In genomic region chr14:34374998-34375740, GRCh38 we compare ENCODE assay signal across 17 cellular contexts.
DNase-seq lines count a peak whose midpoint lies in the region; ATAC-seq and TF ChIP-seq lines count a peak whose summit lies in the region.
"Had no signal": no experiment of that assay in that cellular context is flagged by ENCODE, and none has a peak within 500 bp of the region (broad histone marks: within the 10 kb centered on the region; RNA-seq: fewer than 3 reads in every experiment).

No MANE protein-coding gene starts in this region.

- H3K36me3 Mint-ChIP-seq in MCF 10A (ENCODE audit: insufficient read depth, unreplicated experiment) (no peaks in the 10 kb centered on the region), type B pancreatic cell (no peaks in the 10 kb centered on the region)

- H3K27ac ChIP-seq in HUES48 (ENCODE audit: low read depth, low read length): peak overlapping the region; percentile 32
- H3K27ac ChIP-seq: ascending aorta had no signal

- peaks cover 31% of the 10 kb centered on the region for H3K4me1 Mint-ChIP-seq in MCF 10A (ENCODE audit: insufficient read depth, unreplicated experiment)
- H3K4me1 Mint-ChIP-seq in type B pancreatic cell (ENCODE audit: unreplicated experiment): peaks cover 18% of the 10 kb centered on the region
- H3K4me1 Mint-ChIP-seq: T-helper 17 cell had no signal

- DNase-seq in MCF 10A (ENCODE audit: unreplicated experiment) (peak; percentile 78), left kidney (ENCODE audit: low read depth, low spot score) (peak; percentile 34), type B pancreatic cell (ENCODE audit: extremely low spot score, unreplicated experiment) (no peak), DMS 273 treated with DMSO at 0.1 percent for 48 hours (lab: John Stamatoyannopoulos, UW) (no peak), NCI-H2081 treated with DMSO at 0.1 percent for 48 hours (lab: John Stamatoyannopoulos, UW) (no peak), NCI-H1417 (lab: John Stamatoyannopoulos, UW) (no peak)
- DNase-seq: activated CD4-positive, alpha-beta T cell treated with anti-CD3 and anti-CD28 coated beads for 1 hour; activated CD8-positive, alpha-beta memory T cell treated with anti-CD3 and anti-CD28 coated beads, Interleukin-2, amount 50 U/mL, for 4 hours; C1 segment of cervical spinal cord; GOT3; nephron progenitor cell; Right ventricle myocardium superior; T-helper 17 cell had no signal

- POLR2A ChIA-PET in MCF 10A (lab: Yijun Ruan, JAX): interaction anchor here (0.6 to 1.5 kb wide), 4 partner anchors 15 to 1837 kb away, joined by 3 to 6 read pairs (median 4); no protein-coding TSS in a partner anchor

- H3K27me3 Mint-ChIP-seq in MCF 10A (ENCODE audit: insufficient read depth, unreplicated experiment): no peaks in the 10 kb centered on the region
- H3K27me3 Mint-ChIP-seq in type B pancreatic cell: no peaks in the 10 kb centered on the region
- H3K27me3 Mint-ChIP-seq: dendritic cell treated with granulocyte-macrophage colony-stimulating factor and Interleukin-4, amounts not matched to agents 40 ng/mL and 50 ng/mL, for 4 days had no signal

- BruUV-seq in MCF 10A (replicated peaks; lab: Mats Ljungman, UMichigan): no TSS peak

- H3K27ac Mint-ChIP-seq in MCF 10A (ENCODE audit: low read depth, unreplicated experiment): peak overlapping the region; percentile 26
- H3K27ac Mint-ChIP-seq in type B pancreatic cell: no peak overlapping the region
- H3K27ac Mint-ChIP-seq: dendritic cell treated with granulocyte-macrophage colony-stimulating factor and Interleukin-4, amounts not matched to agents 40 ng/mL and 50 ng/mL, for 4 days; nephron progenitor cell; T-helper 17 cell had no signal

- CTCF ChIA-PET in MCF 10A (lab: Yijun Ruan, JAX): interaction anchor here (1.2 kb wide), 2 partner anchors 44 to 61 kb away, joined by 4 to 6 read pairs; no protein-coding TSS in a partner anchor

- H3K9me3 Mint-ChIP-seq in MCF 10A (ENCODE audit: unreplicated experiment) (no peaks in the 10 kb centered on the region), type B pancreatic cell (no peaks in the 10 kb centered on the region)
- H3K9me3 Mint-ChIP-seq: dendritic cell treated with granulocyte-macrophage colony-stimulating factor and Interleukin-4, amounts not matched to agents 40 ng/mL and 50 ng/mL, for 4 days; nephron progenitor cell had no signal

- no peaks in the 10 kb centered on the region for H3K9me3 ChIP-seq in HUES48 (ENCODE audit: control insufficient read depth, insufficient read depth, low read length)
- H3K9me3 ChIP-seq: ascending aorta had no signal

- H3K27me3 ChIP-seq in HUES48 (ENCODE audit: control insufficient read depth, insufficient read depth, low read length): no peaks in the 10 kb centered on the region
- H3K27me3 ChIP-seq: ascending aorta had no signal

- intact Hi-C loops in MCF 10A (cut with micrococcal nuclease): no loop called here

- no peak for TF ChIP-seq CTCF in MCF 10A (IDR thresholded peaks at IDR 0.05; ENCODE audit: unreplicated experiment)
- no peak for TF ChIP-seq CTCF in type B pancreatic cell (conservative IDR thresholded peaks at IDR 0.05)

- no peak overlapping the region for H3K4me3 ChIP-seq in HUES48 (ENCODE audit: low read depth, low read length)
- H3K4me3 ChIP-seq: ascending aorta had no signal

- H3K4me3 Mint-ChIP-seq in MCF 10A (ENCODE audit: unreplicated experiment): no peak overlapping the region
- peak overlapping the region; percentile 61 for H3K4me3 Mint-ChIP-seq in type B pancreatic cell
- H3K4me3 Mint-ChIP-seq: dendritic cell treated with granulocyte-macrophage colony-stimulating factor and Interleukin-4, amounts not matched to agents 40 ng/mL and 50 ng/mL, for 4 days; nephron progenitor cell; T-helper 17 cell had no signal

- H3K4me1 ChIP-seq in HUES48 (ENCODE audit: control insufficient read depth, insufficient read depth, low read length): 0 out of 2 replicates have a peak, but pooled peaks cover 5% of the 10 kb centered on the region
- H3K4me1 ChIP-seq: ascending aorta had no signal

- no peaks in the 10 kb centered on the region for H3K36me3 ChIP-seq in HUES48 (ENCODE audit: control insufficient read depth, insufficient read depth, low read length)
- H3K36me3 ChIP-seq: ascending aorta had no signal

- ATAC-seq in HG02798 (IDR thresholded peaks at IDR 0.05; ENCODE audit: poor library complexity, unreplicated experiment): no peak
- ATAC-seq: T-helper 17 cell had no signal

- H3K9ac ChIP-seq in HUES48 (ENCODE audit: low read depth, low read length): no peak overlapping the region

Comparison
In these comparisons a context has a peak if more than half of its experiments do, and no peak if none do; other contexts are left out.
1. DNase-seq: peak in MCF 10A (single experiment) and left kidney (single experiment); none in type B pancreatic cell (single experiment), DMS 273 treated with DMSO at 0.1 percent for 48 hours (single experiment), NCI-H2081 treated with DMSO at 0.1 percent for 48 hours (single experiment) and NCI-H1417 (0 of 3).